ENCODE assay signal across 22 cellular contexts in genomic region chr6:20797597-20797996, GRCh38.
"Had no signal": no experiment of that assay in that cellular context is flagged by ENCODE, and none has a peak within 500 bp of the region (broad histone marks: within the 10 kb centered on the region; RNA-seq: fewer than 3 reads in every experiment).

No MANE protein-coding gene starts in this region.

- H3K9me3 Mint-ChIP-seq: dendritic cell treated with granulocyte-macrophage colony-stimulating factor and Interleukin-4, amounts not matched to agents 40 ng/mL and 50 ng/mL, for 4 days; effector memory CD8-positive, alpha-beta T cell; endodermal cell had no signal

- ATAC-seq: effector memory CD8-positive, alpha-beta T cell; esophagus mucosa; foreskin keratinocyte; gastrocnemius medialis; gastroesophageal sphincter; heart left ventricle; heart right ventricle had no signal

- H3K4me3 Mint-ChIP-seq: dendritic cell treated with granulocyte-macrophage colony-stimulating factor and Interleukin-4, amounts not matched to agents 40 ng/mL and 50 ng/mL, for 4 days; effector memory CD8-positive, alpha-beta T cell; endodermal cell had no signal

- H3K4me1 Mint-ChIP-seq: endodermal cell had no signal

- H3K27me3 Mint-ChIP-seq: dendritic cell treated with granulocyte-macrophage colony-stimulating factor and Interleukin-4, amounts not matched to agents 40 ng/mL and 50 ng/mL, for 4 days; effector memory CD8-positive, alpha-beta T cell had no signal

- DNase-seq: colonic mucosa; cortex of kidney; dermis blood vessel endothelial cell; dorsolateral prefrontal cortex; effector CD4-positive, alpha-beta T cell; effector CD8-positive, alpha-beta T cell; effector memory CD4-positive, alpha-beta T cell; effector memory CD8-positive, alpha-beta T cell; endodermal cell; erythroblast; esophagus squamous epithelium; foreskin fibroblast; foreskin keratinocyte; foreskin melanocyte; gastrocnemius medialis; glutamatergic neuron; head of caudate nucleus; heart left ventricle; heart right ventricle had no signal

- H3K27ac Mint-ChIP-seq: dendritic cell treated with granulocyte-macrophage colony-stimulating factor and Interleukin-4, amounts not matched to agents 40 ng/mL and 50 ng/mL, for 4 days; effector memory CD8-positive, alpha-beta T cell; endodermal cell had no signal
